Comparison of ENCODE assay signal across 12 cellular contexts in the genomic region with DNA sequence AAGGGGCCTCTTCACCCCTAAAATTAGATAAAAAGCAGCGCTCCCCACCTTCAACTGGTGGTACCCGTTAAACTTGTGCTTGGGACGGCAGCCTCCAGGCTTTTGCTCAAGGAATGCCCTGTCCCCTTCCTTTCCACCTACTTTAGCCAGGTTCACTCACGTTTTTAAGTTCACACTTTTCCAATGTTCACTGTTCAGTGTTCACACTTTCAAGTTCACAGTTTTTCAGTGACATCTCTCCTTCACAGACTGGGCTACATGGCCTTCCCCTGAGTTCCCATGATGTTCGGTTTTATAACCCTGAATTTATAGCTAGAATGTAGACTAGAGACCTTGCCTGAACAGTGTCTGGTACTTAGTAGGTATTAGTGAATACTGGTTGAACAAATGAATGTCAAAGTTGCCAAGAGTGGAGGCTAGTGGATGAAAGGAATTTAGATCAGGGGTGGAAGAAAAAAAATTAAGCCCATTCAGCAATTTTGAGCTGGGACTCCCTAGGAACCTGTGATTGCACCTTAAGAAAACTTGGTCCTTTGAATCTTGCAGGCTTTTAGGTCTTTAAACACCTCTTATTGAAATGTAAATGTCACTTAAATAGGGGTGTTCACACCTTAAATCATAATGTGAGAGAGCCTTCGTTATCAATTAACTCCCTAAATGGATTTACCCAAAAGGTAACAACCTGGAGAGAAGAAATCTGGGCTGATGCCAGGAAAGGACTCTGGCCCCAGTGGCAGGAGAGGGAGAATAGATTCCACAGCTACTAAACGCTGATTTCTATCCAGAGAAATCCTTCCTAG. TPM values are rescaled to one million over a fixed set of nuclear protein-coding genes. Genes with fewer than 3 reads are reported as not detected.
DNase-seq lines count a peak whose midpoint lies in the region; ATAC-seq, FAIRE-seq and TF ChIP-seq lines count a peak whose summit lies in the region.
"Had no signal": no experiment of that assay in that cellular context is flagged by ENCODE, and none has a peak within 500 bp of the region (broad histone marks: within the 10 kb centered on the region; RNA-seq: fewer than 3 reads in every experiment).

No MANE protein-coding gene starts in this region.

- H3K9me3 ChIP-seq in A549 = no peaks in the 10 kb centered on the region
- no peaks in the 10 kb centered on the region for H3K9me3 ChIP-seq in DOHH2 (ENCODE audit: control insufficient read depth, insufficient read depth, low read length)
- no peaks in the 10 kb centered on the region for H3K9me3 ChIP-seq in parathyroid adenoma (ENCODE audit: control insufficient read depth, low read length)
- H3K9me3 ChIP-seq: heart left ventricle had no signal

- TF ChIP-seq RAD21 in A549 (conservative IDR thresholded peaks at IDR 0.05 in 1 of 2, IDR thresholded peaks at IDR 0.05 in 1 of 2) = no peak

- H2AFZ ChIP-seq in parathyroid adenoma = peak overlapping the region; percentile 22

- H3K27me3 ChIP-seq in DOHH2 (ENCODE audit: control insufficient read depth, low read length) (no peaks in the 10 kb centered on the region), parathyroid adenoma (ENCODE audit: control insufficient read depth, insufficient read depth, low read length) (no peaks in the 10 kb centered on the region)
- H3K27me3 ChIP-seq: heart left ventricle had no signal

- TF ChIP-seq CTCF in A549 (IDR thresholded peaks at IDR 0.05) (no peak), DOHH2 (IDR thresholded peaks at IDR 0.05; ENCODE audit: low read depth, low read length, poor library complexity, severe bottlenecking) (no peak), brain (conservative IDR thresholded peaks at IDR 0.05) (no peak), parathyroid adenoma (IDR thresholded peaks at IDR 0.05) (no peak)

- H3F3A ChIP-seq in DOHH2 (ENCODE audit: control insufficient read depth, insufficient read depth) = peaks cover 43% of the 10 kb centered on the region

- no peak for TF ChIP-seq EP300 in A549 (IDR thresholded peaks at IDR 0.05)

- H3K9ac ChIP-seq in parathyroid adenoma = no peak overlapping the region

- 59% methylated on average over 7 of the region's 7 CpGs for WGBS in A549 (ENCODE audit: missing lambda C conversion rate)

- H3K4me1 Mint-ChIP-seq in brain = peaks cover 60% of the 10 kb centered on the region
- peaks cover 43% of the 10 kb centered on the region for H3K4me1 Mint-ChIP-seq in activated T-helper 2 cell treated with anti-CD3 and anti-CD28 coated beads, Interferon-gamma antibody, Interleukin-2, Interleukin-4, amounts not matched to agents 10 μg/mL and 5 μg/mL and 100 μg/mL, durations not matched to agents 14 hours and 24 hours and 36 hours (ENCODE audit: low read depth)

- peak overlapping the region in 3 of 5 experiments; percentile 7 to 79 (median 69) for H3K27ac Mint-ChIP-seq in brain
- H3K27ac Mint-ChIP-seq in activated T-helper 2 cell treated with anti-CD3 and anti-CD28 coated beads, Interferon-gamma antibody, Interleukin-2, Interleukin-4, amounts not matched to agents 10 μg/mL and 5 μg/mL and 100 μg/mL, durations not matched to agents 14 hours and 24 hours and 36 hours = no peak overlapping the region

- CTCF ChIA-PET in A549 (lab: Yijun Ruan, JAX) = interaction anchor here (0.6 to 2.3 kb wide), 7 partner anchors 9 to 50 kb away, joined by 3 to 13 read pairs (median 6); no protein-coding TSS in a partner anchor

- DNase-seq in A549 (ENCODE audit: low read depth in 1 of 2, low spot score in 1 of 2) (no peak), activated gamma-delta T cell (lab: John Stamatoyannopoulos, UW) (no peak)
- no peak for DNase-seq in activated T-helper 2 cell treated with anti-CD3 and anti-CD28 coated beads, Interferon-gamma antibody, Interleukin-2, Interleukin-4, amounts not matched to agents 10 μg/mL and 5 μg/mL and 100 μg/mL, durations not matched to agents 14 hours and 24 hours and 36 hours (ENCODE audit: low spot score)
- DNase-seq: amygdala, heart left ventricle, NCI-H1105 had no signal

- intact Hi-C loops in activated T-helper 2 cell treated with anti-CD3 and anti-CD28 coated beads, Interferon-gamma antibody, Interleukin-2, Interleukin-4, amounts not matched to agents 10 μg/mL and 5 μg/mL and 100 μg/mL, durations not matched to agents 14 hours and 24 hours and 36 hours (cut with micrococcal nuclease) = no loop called here

- no peak for FAIRE-seq in A549 (lab: Jason Lieb, UNC)

- H3K9me2 ChIP-seq in DOHH2 (replicated peaks; ENCODE audit: control insufficient read depth, low read length) = no peaks in the 10 kb centered on the region

- H3K27me3 Mint-ChIP-seq in brain = no peaks in the 10 kb centered on the region
- H3K27me3 Mint-ChIP-seq in activated T-helper 2 cell treated with anti-CD3 and anti-CD28 coated beads, Interferon-gamma antibody, Interleukin-2, Interleukin-4, amounts not matched to agents 10 μg/mL and 5 μg/mL and 100 μg/mL, durations not matched to agents 14 hours and 24 hours and 36 hours (ENCODE audit: low read depth) = peaks cover 5% of the 10 kb centered on the region

- H3K36me3 ChIP-seq in DOHH2 (ENCODE audit: control insufficient read depth, low read length) = peaks cover 8% of the 10 kb centered on the region
- no peaks in the 10 kb centered on the region for H3K36me3 ChIP-seq in parathyroid adenoma (ENCODE audit: control insufficient read depth, insufficient read depth, low read length)
- H3K36me3 ChIP-seq: heart left ventricle had no signal

- H3K4me2 ChIP-seq in A549 (no peak overlapping the region), DOHH2 (ENCODE audit: low read length) (no peak overlapping the region), parathyroid adenoma (ENCODE audit: low read length) (peak overlapping the region; percentile 3)

- TF ChIP-seq POLR2A in A549 (IDR thresholded peaks at IDR 0.05; ENCODE audit: low read length) = no peak

- H3K4me3 ChIP-seq in A549 (no peak overlapping the region), DOHH2 (ENCODE audit: low read length) (no peak overlapping the region), parathyroid adenoma (ENCODE audit: low read depth, low read length) (no peak overlapping the region)
- H3K4me3 ChIP-seq: heart left ventricle had no signal

- H3K27ac ChIP-seq in A549 (no peak overlapping the region), DOHH2 (ENCODE audit: low read depth, low read length) (0 out of 2 replicates have a peak overlapping the region, but pooled peaks have one; percentile 1), parathyroid adenoma (no peak overlapping the region)

- H3K9me3 Mint-ChIP-seq in brain = peaks cover 0 to 5% (median 1%) of the 10 kb centered on the region in 5 experiments
- no peaks in the 10 kb centered on the region for H3K9me3 Mint-ChIP-seq in activated T-helper 2 cell treated with anti-CD3 and anti-CD28 coated beads, Interferon-gamma antibody, Interleukin-2, Interleukin-4, amounts not matched to agents 10 μg/mL and 5 μg/mL and 100 μg/mL, durations not matched to agents 14 hours and 24 hours and 36 hours

- no peaks in the 10 kb centered on the region for H4K20me1 ChIP-seq in DOHH2 (ENCODE audit: control insufficient read depth, insufficient read depth, low read depth, low read length)

- peak overlapping the region in 2 of 5 experiments; percentile 1 to 21 for H3K4me3 Mint-ChIP-seq in brain
- no peak overlapping the region for H3K4me3 Mint-ChIP-seq in activated T-helper 2 cell treated with anti-CD3 and anti-CD28 coated beads, Interferon-gamma antibody, Interleukin-2, Interleukin-4, amounts not matched to agents 10 μg/mL and 5 μg/mL and 100 μg/mL, durations not matched to agents 14 hours and 24 hours and 36 hours (ENCODE audit: low read depth)

- peaks cover 14% of the 10 kb centered on the region for H3K36me3 Mint-ChIP-seq in brain
- H3K36me3 Mint-ChIP-seq in activated T-helper 2 cell treated with anti-CD3 and anti-CD28 coated beads, Interferon-gamma antibody, Interleukin-2, Interleukin-4, amounts not matched to agents 10 μg/mL and 5 μg/mL and 100 μg/mL, durations not matched to agents 14 hours and 24 hours and 36 hours (ENCODE audit: low read depth) = peaks cover 24% of the 10 kb centered on the region

- no peak for ATAC-seq in A549
- no peak for ATAC-seq in HG02798 (IDR thresholded peaks at IDR 0.05; ENCODE audit: poor library complexity, unreplicated experiment)
- ATAC-seq in HG02759 (IDR thresholded peaks at IDR 0.05; ENCODE audit: unreplicated experiment) = no peak

- H3K79me2 ChIP-seq in DOHH2 (ENCODE audit: control insufficient read depth, low read length) (peaks cover 18% of the 10 kb centered on the region), parathyroid adenoma (no peaks in the 10 kb centered on the region)

- H3K4me1 ChIP-seq in A549 = no peaks in the 10 kb centered on the region
- H3K4me1 ChIP-seq in DOHH2 (ENCODE audit: control insufficient read depth, low read length) = peaks cover 64% of the 10 kb centered on the region
- H3K4me1 ChIP-seq in parathyroid adenoma = peaks cover 29% of the 10 kb centered on the region

- POLR2A ChIA-PET in A549 (lab: Yijun Ruan, JAX) = interaction anchor here (0.6 to 1.6 kb wide), 2 partner anchors 10 to 13 kb away, joined by 3 to 6 read pairs; partner anchors contain the start of gene BTG2

TF ChIP-seq in A549, 52 proteins besides CTCF, POLR2A, EP300 and RAD21:
- TF ChIP-seq MAFK (IDR thresholded peaks at IDR 0.05; ENCODE audit: partially characterized antibody) = peak; percentile 91
- TF ChIP-seq PHF8 (IDR thresholded peaks at IDR 0.05; ENCODE audit: borderline replicate concordance, low read depth) = no peak
- no peak for TF ChIP-seq RCOR1 (IDR thresholded peaks at IDR 0.05; ENCODE audit: low read depth, low read length)

RNA-seq across cellular contexts. Expression of gene BTG2, which starts 12.3 kb away (rescaled TPM):
- polyA plus RNA-seq in A549 (2011; rRNA removed) (16.0 and 16.4 TPM in 2 replicates), A549 (2017; fragmentation: RNase III; extraction: RNeasy Plus Mini Kit Qiagen cat#74134 plus additional on column Dnase treatment) (7.2 to 9.2 TPM (median 8.0 TPM) in 3 replicates), brain (ENCODE audit: insufficient read depth, low read depth, low replicate concordance) (117 TPM)
- polyA plus RNA-seq in A549 (2012; cell fraction: cytosol; rRNA removed) = 3.9 and 5.7 TPM in 2 replicates
- 5.7 and 5.8 TPM in 2 replicates for polyA plus RNA-seq in A549 (2012; cell fraction: nucleus; rRNA removed)
- polyA minus RNA-seq in A549 (2011; rRNA and poly(A)+ RNA removed) = 14.9 and 16.4 TPM in 2 replicates
- total RNA-seq in activated T-helper 2 cell treated with anti-CD3 and anti-CD28 coated beads, Interferon-gamma antibody, Interleukin-2, Interleukin-4, amounts not matched to agents 10 μg/mL and 5 μg/mL and 100 μg/mL, durations not matched to agents 14 hours and 24 hours and 36 hours = 98.1 and 98.8 TPM in 2 replicates

RNA-seq across cellular contexts. Expression of gene FMOD, which starts 33.3 kb away (rescaled TPM):
- polyA plus RNA-seq in A549 (2011; rRNA removed) (0.03 and 0.04 TPM in 2 replicates), A549 (2017; fragmentation: RNase III; extraction: RNeasy Plus Mini Kit Qiagen cat#74134 plus additional on column Dnase treatment) (not detected in 3 replicates), brain (ENCODE audit: insufficient read depth, low read depth, low replicate concordance) (7.9 TPM)
- polyA plus RNA-seq in A549 (2012; cell fraction: cytosol; rRNA removed) = 0.01 TPM in 2 replicates
- polyA plus RNA-seq in A549 (2012; cell fraction: nucleus; rRNA removed) = 0.02 TPM in 1 of 2 replicates, not detected in the other
- polyA minus RNA-seq in A549 (2011; rRNA and poly(A)+ RNA removed) = not detected in 2 replicates
- total RNA-seq in activated T-helper 2 cell treated with anti-CD3 and anti-CD28 coated beads, Interferon-gamma antibody, Interleukin-2, Interleukin-4, amounts not matched to agents 10 μg/mL and 5 μg/mL and 100 μg/mL, durations not matched to agents 14 hours and 24 hours and 36 hours = 4.0 and 5.4 TPM in 2 replicates
- polyA plus RNA-seq: neural cell had no signal
